7 cellular contexts compared by ENCODE assay signal in genomic region chr15:100338971-100339444, GRCh38. TPM values are rescaled to one million over a fixed set of nuclear protein-coding genes. Genes with fewer than 3 reads are reported as not detected.
DNase-seq lines count a peak whose midpoint lies in the region; ATAC-seq and TF ChIP-seq lines count a peak whose summit lies in the region.

No MANE protein-coding gene starts in this region.

- H3K9me3 ChIP-seq in MG63: no peaks in the 10 kb centered on the region

- H3K27me3 ChIP-seq in MG63: peaks cover 6% of the 10 kb centered on the region; the same call in 1 of the 2 replicates

- DNase-seq in GM13976 (ENCODE audit: low spot score) (no peak), MG63 (peak; percentile 63), T-helper 22 cell (ENCODE audit: low read depth) (peak; percentile 20), cerebellar cortex (ENCODE audit: low spot score) (peak; percentile 56), kidney tubule cell (ENCODE audit: low spot score) (peak; percentile 83)
- peak; percentile 65 for DNase-seq in stimulated activated CD8-positive, alpha-beta memory T cell treated with anti-CD3 and anti-CD28 coated beads, Interleukin-4, amount 100 ng/mL, for 48 hours

- no peaks in the 10 kb centered on the region for H3K36me3 ChIP-seq in MG63

- in situ Hi-C loops in GM13976 (cut with MboI; ENCODE audit: low sequenced_read_pairs, unreplicated experiment): loop anchor here (25.0 kb wide), 1 partner anchor 673 kb away; no protein-coding TSS in a partner anchor

- ATAC-seq in GM19467 (IDR thresholded peaks at IDR 0.05; ENCODE audit: unreplicated experiment): no peak

- TF ChIP-seq CTCF in GM13976 (IDR thresholded peaks at IDR 0.05; ENCODE audit: borderline replicate concordance, control extremely low read depth, extremely low read depth, insufficient read depth, missing control alignments): peak; percentile 15

- H3K4me3 ChIP-seq in MG63: no peak overlapping the region

RNA-seq across cellular contexts. Expression of gene ADAMTS17, which starts 2.8 kb away (rescaled TPM):
- 3.8 TPM in 1 of 2 replicates, not detected in the other for total RNA-seq in MG63 (2014; rRNA removed; shearing (Covaris generic); ENCODE audit: low replicate concordance)
